Comparison of ENCODE assay signal across 19 cellular contexts in genomic region chrX:11472381-11472780, GRCh38.
DNase-seq lines count a peak whose midpoint lies in the region; ATAC-seq, FAIRE-seq and TF ChIP-seq lines count a peak whose summit lies in the region.
"Had no signal": no experiment of that assay in that cellular context is flagged by ENCODE, and none has a peak within 500 bp of the region (broad histone marks: within the 10 kb centered on the region; RNA-seq: fewer than 3 reads in every experiment).

No MANE protein-coding gene starts in this region.

- TF ChIP-seq CTCF in astrocyte (IDR thresholded peaks at IDR 0.05; ENCODE audit: insufficient read depth, low read depth, low read length) (no peak), neural crest cell (conservative IDR thresholded peaks at IDR 0.05) (no peak), lower lobe of right lung (IDR thresholded peaks at IDR 0.05) (no peak)

- H3K27me3 ChIP-seq in ACC112 (ENCODE audit: insufficient read depth, low read length) (no peaks in the 10 kb centered on the region), astrocyte (ENCODE audit: insufficient read depth, low read length) (no peaks in the 10 kb centered on the region), lower lobe of right lung (ENCODE audit: low read depth) (no peaks in the 10 kb centered on the region)

- DNase-seq in HT1080 (ENCODE audit: low read depth) (peak; percentile 11), astrocyte (ENCODE audit: low read depth) (no peak), neural crest cell (ENCODE audit: low read depth, low spot score) (no peak), EL (no peak), posterior cingulate gyrus (no peak), T-helper 9 cell (no peak), lower lobe of right lung (no peak)
- DNase-seq: Caco-2; CD8-positive, alpha-beta memory T cell; DND-41; GF-D8 had no signal

- H3K27ac Mint-ChIP-seq in astrocyte (ENCODE audit: unreplicated experiment) (no peak overlapping the region), neural crest cell (ENCODE audit: unreplicated experiment) (peak overlapping the region; percentile 2)
- H3K27ac Mint-ChIP-seq: CD14-positive monocyte; CD8-positive, alpha-beta memory T cell had no signal

- H3K4me1 ChIP-seq in ACC112 (ENCODE audit: control insufficient read depth, insufficient read depth, low read length, unreplicated experiment) (peaks cover 63% of the 10 kb centered on the region), astrocyte (ENCODE audit: insufficient read depth, low read length) (peaks cover 15% of the 10 kb centered on the region), lower lobe of right lung (peaks cover 5% of the 10 kb centered on the region)
- H3K4me1 ChIP-seq: Caco-2, HAP-1 had no signal

- H3K4me2 ChIP-seq in astrocyte (ENCODE audit: low read length) = no peak overlapping the region

- H3K79me2 ChIP-seq in ACC112 (ENCODE audit: control insufficient read depth, insufficient read depth, low read length, unreplicated experiment) = no peaks in the 10 kb centered on the region
- no peaks in the 10 kb centered on the region for H3K79me2 ChIP-seq in astrocyte (ENCODE audit: insufficient read depth, low read length)

- H3K9me3 Mint-ChIP-seq in astrocyte (ENCODE audit: unreplicated experiment) (peaks cover 4% of the 10 kb centered on the region), neural crest cell (peaks cover 14% of the 10 kb centered on the region)

- no peak for ATAC-seq in lower lobe of right lung
- ATAC-seq: HepG2 had no signal

- H3K4me3 ChIP-seq in ACC112 (ENCODE audit: low read depth, low read length) (peak overlapping the region; percentile 8; the same call in 1 of the 2 replicates), astrocyte (ENCODE audit: insufficient read depth, low read depth, low read length) (no peak overlapping the region), lower lobe of right lung (no peak overlapping the region)
- H3K4me3 ChIP-seq: HAP-1 had no signal

- no peaks in the 10 kb centered on the region for H4K20me1 ChIP-seq in astrocyte (ENCODE audit: insufficient read depth, low read length)

- intact Hi-C loops in posterior cingulate gyrus (cut with DNase I) (no loop called here), lower lobe of right lung (cut with DNase I) (no loop called here)

- H3K36me3 Mint-ChIP-seq in astrocyte (ENCODE audit: low read depth, unreplicated experiment) = no peaks in the 10 kb centered on the region
- H3K36me3 Mint-ChIP-seq in neural crest cell (ENCODE audit: low read depth) = no peaks in the 10 kb centered on the region
- H3K36me3 Mint-ChIP-seq: CD14-positive monocyte; CD8-positive, alpha-beta memory T cell had no signal

- H3K36me3 ChIP-seq in ACC112 (ENCODE audit: insufficient read depth, low read length) = no peaks in the 10 kb centered on the region
- H3K36me3 ChIP-seq in astrocyte (ENCODE audit: insufficient read depth, low read length) = no peaks in the 10 kb centered on the region
- no peaks in the 10 kb centered on the region for H3K36me3 ChIP-seq in lower lobe of right lung
- H3K36me3 ChIP-seq: HAP-1 had no signal

- peak overlapping the region; percentile 100 for H3K27ac ChIP-seq in ACC112 (ENCODE audit: low read depth, low read length)
- no peak overlapping the region for H3K27ac ChIP-seq in astrocyte (ENCODE audit: low read depth, low read length)
- H3K27ac ChIP-seq in lower lobe of right lung = no peak overlapping the region

- H3K4me3 Mint-ChIP-seq in astrocyte (ENCODE audit: unreplicated experiment) (no peak overlapping the region), neural crest cell (no peak overlapping the region)
- H3K4me3 Mint-ChIP-seq: CD14-positive monocyte; CD8-positive, alpha-beta memory T cell had no signal

- H3K27me3 Mint-ChIP-seq in astrocyte (ENCODE audit: low read depth, unreplicated experiment) (no peaks in the 10 kb centered on the region), neural crest cell (ENCODE audit: low read depth) (no peaks in the 10 kb centered on the region)

- no peak overlapping the region for H3K9ac ChIP-seq in astrocyte (ENCODE audit: low read length)

- H2AFZ ChIP-seq in ACC112 (ENCODE audit: low read length, unreplicated experiment) = peak overlapping the region; percentile 62
- H2AFZ ChIP-seq in astrocyte (ENCODE audit: low read depth, low read length) = no peak overlapping the region

- peak; percentile 95 for FAIRE-seq in astrocyte (lab: Jason Lieb, UNC)
- FAIRE-seq: A204.1, GM19239, H1, HepG2, HTR-8/SVneo had no signal

- H3K4me1 Mint-ChIP-seq in astrocyte (ENCODE audit: low read depth, unreplicated experiment) = no peaks in the 10 kb centered on the region
- H3K4me1 Mint-ChIP-seq in neural crest cell = no peaks in the 10 kb centered on the region
- H3K4me1 Mint-ChIP-seq: CD14-positive monocyte; CD8-positive, alpha-beta memory T cell had no signal

- H3K9me3 ChIP-seq in astrocyte (ENCODE audit: insufficient read depth, low read depth, low read length) = no peaks in the 10 kb centered on the region
- no peaks in the 10 kb centered on the region for H3K9me3 ChIP-seq in lower lobe of right lung
- H3K9me3 ChIP-seq: Caco-2, HAP-1 had no signal
